ENCODE assay signal across 14 cellular contexts in the genomic region with DNA sequence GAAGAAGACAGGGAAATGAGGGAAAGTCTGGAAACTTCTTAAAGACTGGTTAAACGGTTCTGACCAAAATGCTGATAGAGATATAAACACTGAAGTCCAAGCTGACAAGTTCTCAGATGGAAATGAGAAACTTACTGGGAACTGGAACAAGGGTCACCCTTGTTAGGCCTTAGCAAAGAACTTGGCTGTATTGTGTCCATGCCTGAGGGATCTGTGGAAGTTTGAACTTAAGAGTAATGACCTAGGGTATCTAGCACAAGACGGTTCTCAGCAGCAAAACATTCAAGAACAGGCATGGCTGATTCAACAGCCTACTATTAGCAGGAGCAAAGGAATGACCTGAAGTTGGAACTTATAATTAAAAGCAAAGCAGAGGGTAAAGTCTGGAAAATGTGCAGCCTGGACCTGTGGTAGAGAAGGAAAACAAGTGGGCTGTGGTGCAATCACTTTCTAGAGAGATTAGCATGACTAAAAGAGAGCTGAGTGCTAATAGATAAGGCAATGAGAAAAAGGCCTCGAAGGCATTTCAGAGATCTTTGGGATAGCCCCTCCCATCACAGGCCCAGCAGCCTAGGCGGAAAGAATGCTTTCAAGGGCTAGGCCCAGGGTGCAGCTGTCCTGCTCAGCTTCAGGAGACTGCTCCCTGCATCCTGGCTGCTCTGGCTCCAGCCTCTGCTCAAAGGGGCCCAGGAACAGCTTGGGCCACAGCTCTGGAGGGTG.
DNase-seq lines count a peak whose midpoint lies in the region; ATAC-seq and TF ChIP-seq lines count a peak whose summit lies in the region.
"Had no signal": no experiment of that assay in that cellular context is flagged by ENCODE, and none has a peak within 500 bp of the region (broad histone marks: within the 10 kb centered on the region; RNA-seq: fewer than 3 reads in every experiment).

No MANE protein-coding gene starts in this region.

- CTCF ChIA-PET in activated CD4-positive, alpha-beta memory T cell treated with anti-CD3 and anti-CD28 coated beads, Interleukin-2, amount 10 ng/mL, durations not matched to agents 7 days and 5 days (lab: Charles Lee) = no interaction called here

- H3K27ac Mint-ChIP-seq in T-helper 17 cell = peak overlapping the region; percentile 65
- H3K27ac Mint-ChIP-seq in neural progenitor cell = no peak overlapping the region
- H3K27ac Mint-ChIP-seq in activated CD4-positive, alpha-beta memory T cell treated with anti-CD3 and anti-CD28 coated beads, Interleukin-2, amount 10 ng/mL, durations not matched to agents 7 days and 5 days = no peak overlapping the region
- H3K27ac Mint-ChIP-seq: activated T-cell treated with anti-CD3 and anti-CD28 coated beads, Interleukin-2, amount 50 U/mL, for 24 hours; B cell had no signal

- no peaks in the 10 kb centered on the region for H3K36me3 ChIP-seq in neural progenitor cell

- peaks cover 60% of the 10 kb centered on the region for H4K20me1 ChIP-seq in neural progenitor cell (ENCODE audit: low read depth)

- H2AFZ ChIP-seq in neural progenitor cell (replicated peaks) = no peak overlapping the region

- H3K36me3 Mint-ChIP-seq in T-helper 17 cell (ENCODE audit: low read depth) (peaks cover 9% of the 10 kb centered on the region), neural progenitor cell (peaks cover 50% of the 10 kb centered on the region)
- H3K36me3 Mint-ChIP-seq in activated CD4-positive, alpha-beta memory T cell treated with anti-CD3 and anti-CD28 coated beads, Interleukin-2, amount 10 ng/mL, durations not matched to agents 7 days and 5 days (ENCODE audit: low read depth) = peaks cover 34% of the 10 kb centered on the region

- H3K4me3 Mint-ChIP-seq in T-helper 17 cell (peak overlapping the region; percentile 21), neural progenitor cell (no peak overlapping the region)
- no peak overlapping the region for H3K4me3 Mint-ChIP-seq in activated CD4-positive, alpha-beta memory T cell treated with anti-CD3 and anti-CD28 coated beads, Interleukin-2, amount 10 ng/mL, durations not matched to agents 7 days and 5 days
- H3K4me3 Mint-ChIP-seq: activated T-cell treated with anti-CD3 and anti-CD28 coated beads, Interleukin-2, amount 50 U/mL, for 24 hours; B cell had no signal

- H3K9me3 Mint-ChIP-seq in neural progenitor cell = peaks cover 10% of the 10 kb centered on the region
- H3K9me3 Mint-ChIP-seq in activated CD4-positive, alpha-beta memory T cell treated with anti-CD3 and anti-CD28 coated beads, Interleukin-2, amount 10 ng/mL, durations not matched to agents 7 days and 5 days = peaks cover 6% of the 10 kb centered on the region
- H3K9me3 Mint-ChIP-seq: activated T-cell treated with anti-CD3 and anti-CD28 coated beads, Interleukin-2, amount 50 U/mL, for 24 hours had no signal

- ATAC-seq in T-helper 17 cell (peak; percentile 11), GM19023 (IDR thresholded peaks at IDR 0.05; ENCODE audit: unreplicated experiment) (no peak), HG02571 (IDR thresholded peaks at IDR 0.05; ENCODE audit: unreplicated experiment) (no peak)

- no peak overlapping the region for H3K4me3 ChIP-seq in foreskin fibroblast (ENCODE audit: low read depth in 1 of 2, low read length in 2 of 2)
- H3K4me3 ChIP-seq in neural progenitor cell = no peak overlapping the region

- DNase-seq in ELF-1 (ENCODE audit: low read depth, low spot score) (peak; percentile 95), T-helper 17 cell (no peak), foreskin fibroblast (peak; percentile 11 to 48), neural progenitor cell (ENCODE audit: low spot score) (peak; percentile 58), cortex of kidney (lab: John Stamatoyannopoulos, UW) (no peak)
- no peak for DNase-seq in activated CD4-positive, alpha-beta memory T cell treated with anti-CD3 and anti-CD28 coated beads, Interleukin-2, amount 10 ng/mL, durations not matched to agents 7 days and 5 days
- DNase-seq: activated T-cell treated with anti-CD3 and anti-CD28 coated beads, Interleukin-2, amount 50 U/mL, for 24 hours; amniotic stem cell; MM.1S; NCI-H2227 treated with DMSO at 0.1 percent for 48 hours had no signal

- H3K79me2 ChIP-seq in neural progenitor cell (ENCODE audit: low read depth) = peaks cover 96% of the 10 kb centered on the region

- H3K9me3 ChIP-seq in T-helper 17 cell (ENCODE audit: control insufficient read depth, low read length, poor library complexity, severe bottlenecking) (no peaks in the 10 kb centered on the region), neural progenitor cell (ENCODE audit: low read depth) (no peaks in the 10 kb centered on the region)

- H3K9ac ChIP-seq in neural progenitor cell = no peak overlapping the region

- no peaks in the 10 kb centered on the region for H3F3A ChIP-seq in neural progenitor cell (ENCODE audit: low read depth)

- POLR2A ChIA-PET in activated CD4-positive, alpha-beta memory T cell treated with anti-CD3 and anti-CD28 coated beads, Interleukin-2, amount 10 ng/mL, durations not matched to agents 7 days and 5 days (lab: Charles Lee) = no interaction called here

- H3K4me1 Mint-ChIP-seq in T-helper 17 cell (peaks cover 49% of the 10 kb centered on the region), neural progenitor cell (peaks cover 37% of the 10 kb centered on the region)
- no peaks in the 10 kb centered on the region for H3K4me1 Mint-ChIP-seq in activated CD4-positive, alpha-beta memory T cell treated with anti-CD3 and anti-CD28 coated beads, Interleukin-2, amount 10 ng/mL, durations not matched to agents 7 days and 5 days

- no peak overlapping the region for H3K4me2 ChIP-seq in neural progenitor cell

- no peaks in the 10 kb centered on the region for H3K27me3 ChIP-seq in neural progenitor cell

- no peaks in the 10 kb centered on the region for H3K27me3 Mint-ChIP-seq in T-helper 17 cell
- H3K27me3 Mint-ChIP-seq in neural progenitor cell (ENCODE audit: insufficient read depth, low read depth) = peaks cover 2% of the 10 kb centered on the region
- H3K27me3 Mint-ChIP-seq in activated CD4-positive, alpha-beta memory T cell treated with anti-CD3 and anti-CD28 coated beads, Interleukin-2, amount 10 ng/mL, durations not matched to agents 7 days and 5 days = no peaks in the 10 kb centered on the region
- H3K27me3 Mint-ChIP-seq: activated T-cell treated with anti-CD3 and anti-CD28 coated beads, Interleukin-2, amount 50 U/mL, for 24 hours; B cell had no signal

- H3K4me1 ChIP-seq in neural progenitor cell = peaks cover 27% of the 10 kb centered on the region

- H3K27ac ChIP-seq in neural progenitor cell = no peak overlapping the region
- H3K27ac ChIP-seq: VCaP had no signal

- TF ChIP-seq CTCF in foreskin fibroblast (IDR thresholded peaks at IDR 0.05; ENCODE audit: low read depth, low read length) (no peak), neural progenitor cell (IDR thresholded peaks at IDR 0.05) (no peak)

Comparison
In these comparisons a context has a peak if more than half of its experiments do, and no peak if none do; other contexts are left out.
1. DNase-seq: peak in ELF-1 (single experiment), foreskin fibroblast (2 of 2) and neural progenitor cell (single experiment); none in T-helper 17 cell (0 of 3), activated CD4-positive, alpha-beta memory T cell treated with anti-CD3 and anti-CD28 coated beads, Interleukin-2, amount 10 ng/mL, durations not matched to agents 7 days and 5 days (single experiment) and cortex of kidney (single experiment).